In the genomic region with DNA sequence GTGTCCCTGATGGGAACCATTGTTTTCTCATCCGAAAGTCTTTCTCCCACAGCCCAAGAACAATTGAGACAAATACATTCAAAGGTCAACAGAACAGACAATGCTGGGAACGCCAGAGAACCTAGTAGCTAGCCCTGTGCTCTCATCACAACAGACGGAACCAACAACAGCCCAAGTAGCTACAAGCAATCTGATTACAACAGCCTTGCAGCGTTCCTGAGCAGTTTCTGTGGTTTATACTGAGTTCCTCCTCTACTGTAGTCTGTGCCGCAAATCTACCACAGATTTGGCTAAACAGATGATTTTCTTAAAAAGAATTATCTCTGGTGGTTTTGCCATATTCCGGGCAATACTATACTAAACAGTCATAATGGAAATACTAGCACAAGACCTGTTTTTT, we compare ENCODE assay signal across 1 cellular context.
TF ChIP-seq lines count a peak whose summit lies in the region.

No MANE protein-coding gene starts in this region.

TF ChIP-seq in WTC11, 78 proteins besides CTCF, POLR2A, EP300 and RAD21 (continued from another document):
- TF ChIP-seq, protein P1, sequence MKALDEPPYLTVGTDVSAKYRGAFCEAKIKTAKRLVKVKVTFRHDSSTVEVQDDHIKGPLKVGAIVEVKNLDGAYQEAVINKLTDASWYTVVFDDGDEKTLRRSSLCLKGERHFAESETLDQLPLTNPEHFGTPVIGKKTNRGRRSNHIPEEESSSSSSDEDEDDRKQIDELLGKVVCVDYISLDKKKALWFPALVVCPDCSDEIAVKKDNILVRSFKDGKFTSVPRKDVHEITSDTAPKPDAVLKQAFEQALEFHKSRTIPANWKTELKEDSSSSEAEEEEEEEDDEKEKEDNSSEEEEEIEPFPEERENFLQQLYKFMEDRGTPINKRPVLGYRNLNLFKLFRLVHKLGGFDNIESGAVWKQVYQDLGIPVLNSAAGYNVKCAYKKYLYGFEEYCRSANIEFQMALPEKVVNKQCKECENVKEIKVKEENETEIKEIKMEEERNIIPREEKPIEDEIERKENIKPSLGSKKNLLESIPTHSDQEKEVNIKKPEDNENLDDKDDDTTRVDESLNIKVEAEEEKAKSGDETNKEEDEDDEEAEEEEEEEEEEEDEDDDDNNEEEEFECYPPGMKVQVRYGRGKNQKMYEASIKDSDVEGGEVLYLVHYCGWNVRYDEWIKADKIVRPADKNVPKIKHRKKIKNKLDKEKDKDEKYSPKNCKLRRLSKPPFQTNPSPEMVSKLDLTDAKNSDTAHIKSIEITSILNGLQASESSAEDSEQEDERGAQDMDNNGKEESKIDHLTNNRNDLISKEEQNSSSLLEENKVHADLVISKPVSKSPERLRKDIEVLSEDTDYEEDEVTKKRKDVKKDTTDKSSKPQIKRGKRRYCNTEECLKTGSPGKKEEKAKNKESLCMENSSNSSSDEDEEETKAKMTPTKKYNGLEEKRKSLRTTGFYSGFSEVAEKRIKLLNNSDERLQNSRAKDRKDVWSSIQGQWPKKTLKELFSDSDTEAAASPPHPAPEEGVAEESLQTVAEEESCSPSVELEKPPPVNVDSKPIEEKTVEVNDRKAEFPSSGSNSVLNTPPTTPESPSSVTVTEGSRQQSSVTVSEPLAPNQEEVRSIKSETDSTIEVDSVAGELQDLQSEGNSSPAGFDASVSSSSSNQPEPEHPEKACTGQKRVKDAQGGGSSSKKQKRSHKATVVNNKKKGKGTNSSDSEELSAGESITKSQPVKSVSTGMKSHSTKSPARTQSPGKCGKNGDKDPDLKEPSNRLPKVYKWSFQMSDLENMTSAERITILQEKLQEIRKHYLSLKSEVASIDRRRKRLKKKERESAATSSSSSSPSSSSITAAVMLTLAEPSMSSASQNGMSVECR (CRISPR knock-in tag; IDR thresholded peaks at IDR 0.05; ENCODE audit: borderline replicate concordance) = no peak
- no peak for TF ChIP-seq ZNF423 (CRISPR knock-in tag; IDR thresholded peaks at IDR 0.05)
- TF ChIP-seq RORB (CRISPR knock-in tag; IDR thresholded peaks at IDR 0.05) = no peak
- TF ChIP-seq, protein P2, sequence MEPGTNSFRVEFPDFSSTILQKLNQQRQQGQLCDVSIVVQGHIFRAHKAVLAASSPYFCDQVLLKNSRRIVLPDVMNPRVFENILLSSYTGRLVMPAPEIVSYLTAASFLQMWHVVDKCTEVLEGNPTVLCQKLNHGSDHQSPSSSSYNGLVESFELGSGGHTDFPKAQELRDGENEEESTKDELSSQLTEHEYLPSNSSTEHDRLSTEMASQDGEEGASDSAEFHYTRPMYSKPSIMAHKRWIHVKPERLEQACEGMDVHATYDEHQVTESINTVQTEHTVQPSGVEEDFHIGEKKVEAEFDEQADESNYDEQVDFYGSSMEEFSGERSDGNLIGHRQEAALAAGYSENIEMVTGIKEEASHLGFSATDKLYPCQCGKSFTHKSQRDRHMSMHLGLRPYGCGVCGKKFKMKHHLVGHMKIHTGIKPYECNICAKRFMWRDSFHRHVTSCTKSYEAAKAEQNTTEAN (CRISPR knock-in tag; IDR thresholded peaks at IDR 0.05) = no peak
